ENCODE assay signal across 1 cellular context in genomic region chr15:60381148-60381788, GRCh38.
A peak's percentile ranks its signal among the peaks of the same experiment; 100 is the strongest.
TF ChIP-seq lines count a peak whose summit lies in the region.

No MANE protein-coding gene starts in this region.

TF ChIP-seq in A549, 52 proteins besides CTCF, POLR2A, EP300 and RAD21 (continued from another document):
- TF ChIP-seq ELK1 (IDR thresholded peaks at IDR 0.05; ENCODE audit: low read depth, low read length) (no peak), RARB (CRISPR knock-in tag; IDR thresholded peaks at IDR 0.05) (peak; percentile 36; the same call in 1 of the 2 replicates), ZC3H11A (IDR thresholded peaks at IDR 0.05) (no peak), POLR2AphosphoS2 (conservative IDR thresholded peaks at IDR 0.05; ENCODE audit: low read length) (peak; percentile 98), MAZ (IDR thresholded peaks at IDR 0.05; ENCODE audit: borderline replicate concordance, low read depth, low read length) (no peak), KDM5A (IDR thresholded peaks at IDR 0.05) (no peak), CBX2 (IDR thresholded peaks at IDR 0.05; ENCODE audit: borderline replicate concordance, low read depth) (no peak), GATA3 (IDR thresholded peaks at IDR 0.05; ENCODE audit: borderline replicate concordance) (no peak), FOSB (CRISPR knock-in tag; IDR thresholded peaks at IDR 0.05) (peak; percentile 76; the same call in 1 of the 2 replicates), KDM1A (IDR thresholded peaks at IDR 0.05; ENCODE audit: low read depth) (no peak), NFE2L2 (conservative IDR thresholded peaks at IDR 0.05; ENCODE audit: low read length) (no peak), TFCP2L1 (CRISPR knock-in tag; IDR thresholded peaks at IDR 0.05) (peak; percentile 32), USF2 (IDR thresholded peaks at IDR 0.05) (no peak), ZSCAN20 (CRISPR knock-in tag; IDR thresholded peaks at IDR 0.05) (no peak), REST (IDR thresholded peaks at IDR 0.05) (no peak), HES2 (IDR thresholded peaks at IDR 0.05) (no peak), EHMT2 (IDR thresholded peaks at IDR 0.05; ENCODE audit: low read depth) (no peak), MAFK (IDR thresholded peaks at IDR 0.05; ENCODE audit: partially characterized antibody) (no peak), RCOR1 (IDR thresholded peaks at IDR 0.05; ENCODE audit: low read depth, low read length) (no peak), BCL3 (IDR thresholded peaks at IDR 0.05) (no peak), CHD2 (IDR thresholded peaks at IDR 0.05; ENCODE audit: low read length, partially characterized antibody) (no peak), EHF (CRISPR knock-in tag; IDR thresholded peaks at IDR 0.05) (no peak), FOSL2 (IDR thresholded peaks at IDR 0.05) (no peak), FOSL2 (CRISPR knock-in tag; IDR thresholded peaks at IDR 0.05) (peak; percentile 48), PBX3 (IDR thresholded peaks at IDR 0.05) (no peak), CEBPB (IDR thresholded peaks at IDR 0.05) (peak; percentile 61 to 70; a peak in 3 of 4 replicates), ATOH8 (CRISPR knock-in tag; IDR thresholded peaks at IDR 0.05; ENCODE audit: low read depth) (no peak), NPAS2 (CRISPR knock-in tag; IDR thresholded peaks at IDR 0.05; ENCODE audit: borderline replicate concordance) (no peak), CBX8 (IDR thresholded peaks at IDR 0.05) (no peak), ESRRA (IDR thresholded peaks at IDR 0.05; ENCODE audit: borderline replicate concordance, low read length) (no peak), ZFP36 (IDR thresholded peaks at IDR 0.05; ENCODE audit: borderline replicate concordance, partially characterized antibody) (no peak), HOXB13 (CRISPR knock-in tag; IDR thresholded peaks at IDR 0.05; ENCODE audit: low read depth) (no peak)
TF ChIP-seq in A549: peak in this region for 10.
